ENCODE assay signal across 17 cellular contexts in genomic region chr1:15150376-15150775, GRCh38. TPM values are rescaled to one million over a fixed set of nuclear protein-coding genes. Genes with fewer than 3 reads are reported as not detected.
DNase-seq lines count a peak whose midpoint lies in the region; ATAC-seq and TF ChIP-seq lines count a peak whose summit lies in the region.
"Had no signal": no experiment of that assay in that cellular context is flagged by ENCODE, and none has a peak within 500 bp of the region (broad histone marks: within the 10 kb centered on the region; RNA-seq: fewer than 3 reads in every experiment).

No MANE protein-coding gene starts in this region.

- H3K36me3 Mint-ChIP-seq in natural killer cell treated with Interleukin-12 subunit alpha and Interleukin-12 subunit beta and Interleukin-15 and Interleukin-18, amount 100 ng/mL, for 72 hours = no peaks in the 10 kb centered on the region
- no peaks in the 10 kb centered on the region for H3K36me3 Mint-ChIP-seq in natural killer cell
- peaks cover 3% of the 10 kb centered on the region for H3K36me3 Mint-ChIP-seq in endothelial cell (ENCODE audit: low read depth, unreplicated experiment)
- H3K36me3 Mint-ChIP-seq in neural crest cell (ENCODE audit: low read depth) = no peaks in the 10 kb centered on the region

- peaks cover 21 to 57% of the 10 kb centered on the region in 2 donors for H3K27me3 Mint-ChIP-seq in natural killer cell treated with Interleukin-12 subunit alpha and Interleukin-12 subunit beta and Interleukin-15 and Interleukin-18, amount 100 ng/mL, for 72 hours
- H3K27me3 Mint-ChIP-seq in natural killer cell (ENCODE audit: low read depth in 2 of 2) (peaks cover 28 to 62% of the 10 kb centered on the region in 2 donors), endothelial cell (ENCODE audit: unreplicated experiment) (peaks cover 4% of the 10 kb centered on the region), neural crest cell (ENCODE audit: low read depth) (peaks cover 58% of the 10 kb centered on the region)

- intact Hi-C loops in natural killer cell (cut with micrococcal nuclease) = no loop called here
- intact Hi-C loops in sciatic nerve (cut with DNase I) = no loop called here

- H3K4me1 Mint-ChIP-seq in natural killer cell treated with Interleukin-12 subunit alpha and Interleukin-12 subunit beta and Interleukin-15 and Interleukin-18, amount 100 ng/mL, for 72 hours (ENCODE audit: low read depth in 2 of 2) = peaks cover 7 to 9% of the 10 kb centered on the region in 2 donors
- H3K4me1 Mint-ChIP-seq in natural killer cell (peaks cover 8 to 9% of the 10 kb centered on the region in 2 donors), endothelial cell (ENCODE audit: unreplicated experiment) (peaks cover 29% of the 10 kb centered on the region), neural crest cell (peaks cover 31% of the 10 kb centered on the region)

- H3K27ac Mint-ChIP-seq in natural killer cell treated with Interleukin-12 subunit alpha and Interleukin-12 subunit beta and Interleukin-15 and Interleukin-18, amount 100 ng/mL, for 72 hours = no peak overlapping the region
- no peak overlapping the region for H3K27ac Mint-ChIP-seq in natural killer cell
- no peak overlapping the region for H3K27ac Mint-ChIP-seq in endothelial cell (ENCODE audit: unreplicated experiment)
- no peak overlapping the region for H3K27ac Mint-ChIP-seq in neural crest cell (ENCODE audit: unreplicated experiment)
- H3K27ac Mint-ChIP-seq: CD14-positive monocyte, GM23338 had no signal

- DNase-seq in natural killer cell treated with Interleukin-12 subunit alpha and Interleukin-12 subunit beta and Interleukin-15 and Interleukin-18, amount 100 ng/mL, for 72 hours (ENCODE audit: low spot score) = peak; percentile 2
- DNase-seq in natural killer cell = no peak
- no peak for DNase-seq in endothelial cell (ENCODE audit: low spot score)
- no peak for DNase-seq in neural crest cell (ENCODE audit: low read depth, low spot score)
- DNase-seq in omental fat pad (ENCODE audit: low spot score) = no peak
- no peak for DNase-seq in SKM-1 treated with dmso at 0.1 percent for 144 hours (lab: John Stamatoyannopoulos, UW; ENCODE audit: unreplicated experiment)
- no peak for DNase-seq in sciatic nerve (ENCODE audit: low spot score)
- DNase-seq: 8988T; CD4-positive, alpha-beta memory T cell; DMS 273 treated with DMSO at 0.1 percent for 48 hours; DMS53; DND-41; EL; HCEC 1CT had no signal

- no peaks in the 10 kb centered on the region for H3K9me3 Mint-ChIP-seq in natural killer cell treated with Interleukin-12 subunit alpha and Interleukin-12 subunit beta and Interleukin-15 and Interleukin-18, amount 100 ng/mL, for 72 hours
- H3K9me3 Mint-ChIP-seq in natural killer cell (no peaks in the 10 kb centered on the region), endothelial cell (ENCODE audit: unreplicated experiment) (no peaks in the 10 kb centered on the region), neural crest cell (no peaks in the 10 kb centered on the region)
- H3K9me3 Mint-ChIP-seq: GM23338 had no signal

- no peak for ATAC-seq in natural killer cell treated with Interleukin-12 subunit alpha and Interleukin-12 subunit beta and Interleukin-15 and Interleukin-18, amount 100 ng/mL, for 72 hours
- ATAC-seq in natural killer cell (no peak), omental fat pad (ENCODE audit: low FRiP score) (no peak), HG02623 (IDR thresholded peaks at IDR 0.05; ENCODE audit: unreplicated experiment) (no peak), sciatic nerve (no peak)
- ATAC-seq: GM23338 had no signal

- TF ChIP-seq CTCF in natural killer cell (IDR thresholded peaks at IDR 0.05) = no peak
- no peak for TF ChIP-seq CTCF in endothelial cell (IDR thresholded peaks at IDR 0.05; ENCODE audit: unreplicated experiment)
- no peak for TF ChIP-seq CTCF in neural crest cell (conservative IDR thresholded peaks at IDR 0.05)
- TF ChIP-seq CTCF in omental fat pad (IDR thresholded peaks at IDR 0.05) = no peak

- no peak overlapping the region for H3K4me3 Mint-ChIP-seq in natural killer cell treated with Interleukin-12 subunit alpha and Interleukin-12 subunit beta and Interleukin-15 and Interleukin-18, amount 100 ng/mL, for 72 hours
- H3K4me3 Mint-ChIP-seq in natural killer cell = no peak overlapping the region
- H3K4me3 Mint-ChIP-seq in endothelial cell (ENCODE audit: unreplicated experiment) = peak overlapping the region; percentile 2
- peak overlapping the region; percentile 62 for H3K4me3 Mint-ChIP-seq in neural crest cell
- H3K4me3 Mint-ChIP-seq: CD14-positive monocyte; CD4-positive, alpha-beta memory T cell; GM23338 had no signal

RNA-seq across cellular contexts. Expression of gene TMEM51, which starts 3.2 kb away (rescaled TPM):
- not detected for total RNA-seq in natural killer cell treated with Interleukin-12 subunit alpha and Interleukin-12 subunit beta and Interleukin-15 and Interleukin-18, amount 100 ng/mL, for 72 hours
- not detected for total RNA-seq in natural killer cell
- 23.5 TPM for total RNA-seq in endothelial cell (ENCODE audit: unreplicated experiment)
- 6.6 and 6.7 TPM in 2 replicates for total RNA-seq in neural crest cell
- total RNA-seq in omental fat pad = 1 to 10 TPM; 3.3 to 8.6 (median 4.4) TPM
- 17.3 TPM for total RNA-seq in sciatic nerve

Comparison
In these comparisons a context has a peak if more than half of its experiments do, and no peak if none do; other contexts are left out.
1. H3K4me3 Mint-ChIP-seq: peak in endothelial cell (single experiment) and neural crest cell (single experiment); none in natural killer cell treated with Interleukin-12 subunit alpha and Interleukin-12 subunit beta and Interleukin-15 and Interleukin-18, amount 100 ng/mL, for 72 hours (single experiment) and natural killer cell (single experiment).